23 cellular contexts compared by ENCODE assay signal in genomic region chr1:5968161-5968736, GRCh38.
"Had no signal": no experiment of that assay in that cellular context is flagged by ENCODE, and none has a peak within 500 bp of the region (broad histone marks: within the 10 kb centered on the region; RNA-seq: fewer than 3 reads in every experiment).

No MANE protein-coding gene starts in this region.

- H3K9me3 ChIP-seq: colonic mucosa, ovary, prostate gland, SK-N-SH, vagina had no signal

- H3K36me3 ChIP-seq: colonic mucosa, ovary had no signal

- H3K27me3 ChIP-seq: colonic mucosa, dorsolateral prefrontal cortex, ovary, vagina had no signal

- H3K4me3 ChIP-seq: colonic mucosa, dorsolateral prefrontal cortex, ovary, prostate gland, vagina had no signal

- ATAC-seq: activated CD8-positive, alpha-beta T cell treated with anti-CD3 and anti-CD28 coated beads for 36 hours; activated naive CD4-positive, alpha-beta T cell treated with anti-CD3 and anti-CD28 coated beads, Interleukin-2, amount 50 U/mL, for 72 hours; activated T-cell treated with anti-CD3 and anti-CD28 coated beads, Interleukin-2, amount 50 U/mL, for 4 hours; activated T-helper 17 cell treated with anti-CD3 and anti-CD28 coated beads, Interleukin-2, amount 50 U/mL, for 72 hours; effector memory CD8-positive, alpha-beta T cell; naive thymus-derived CD4-positive, alpha-beta T cell; stimulated activated effector memory CD8-positive, alpha-beta T cell treated with anti-CD3 and anti-CD28 coated beads, Interleukin-12 subunit alpha, Interleukin-12 subunit beta, amount 100 ng/mL, for 72 hours had no signal

- H3K27ac ChIP-seq: colonic mucosa, prostate gland, vagina had no signal

- DNase-seq: activated B cell treated with CpG ODN at 0.5 μM for 24 hours; activated CD4-positive, alpha-beta T cell treated with anti-CD3 and anti-CD28 coated beads, Interleukin-2, amount 50 U/mL, for 1 hour; activated CD8-positive, alpha-beta T cell treated with anti-CD3 and anti-CD28 coated beads for 36 hours; activated naive CD4-positive, alpha-beta T cell; activated T-cell treated with anti-CD3 and anti-CD28 coated beads, Interleukin-2, amount 50 U/mL, for 4 hours; cerebellar nuclear complex; colonic mucosa; effector memory CD8-positive, alpha-beta T cell; foreskin fibroblast; left ventricle myocardium superior; midbrain; naive thymus-derived CD4-positive, alpha-beta T cell; stimulated activated CD4-positive, alpha-beta T cell treated with anti-CD3 and anti-CD28 coated beads, Interleukin-12 subunit alpha, Interleukin-12 subunit beta, amount 100 ng/mL, for 4 hours; stimulated activated CD4-positive, alpha-beta T cell treated with anti-CD3 and anti-CD28 coated beads, Interleukin-4, amount 100 ng/mL, for 24 hours; SW 1271 had no signal

- H3K4me1 ChIP-seq: colonic mucosa, prostate gland, vagina had no signal
